In genomic region chr10:89633484-89633883, GRCh38 we compare ENCODE assay signal across 1 cellular context.
TF ChIP-seq lines count a peak whose summit lies in the region.

No MANE protein-coding gene starts in this region.

TF ChIP-seq in GM12878, 131 proteins besides CTCF, POLR2A, EP300 and RAD21 (continued from another document):
- TF ChIP-seq PML (IDR thresholded peaks at IDR 0.05; ENCODE audit: low read length) (no peak), ZSCAN29 (IDR thresholded peaks at IDR 0.05) (no peak), EGR1 (IDR thresholded peaks at IDR 0.05; ENCODE audit: borderline replicate concordance in 1 of 2, low read depth in 2 of 2, low read length in 2 of 2) (no peak)
- TF ChIP-seq, protein P1, sequence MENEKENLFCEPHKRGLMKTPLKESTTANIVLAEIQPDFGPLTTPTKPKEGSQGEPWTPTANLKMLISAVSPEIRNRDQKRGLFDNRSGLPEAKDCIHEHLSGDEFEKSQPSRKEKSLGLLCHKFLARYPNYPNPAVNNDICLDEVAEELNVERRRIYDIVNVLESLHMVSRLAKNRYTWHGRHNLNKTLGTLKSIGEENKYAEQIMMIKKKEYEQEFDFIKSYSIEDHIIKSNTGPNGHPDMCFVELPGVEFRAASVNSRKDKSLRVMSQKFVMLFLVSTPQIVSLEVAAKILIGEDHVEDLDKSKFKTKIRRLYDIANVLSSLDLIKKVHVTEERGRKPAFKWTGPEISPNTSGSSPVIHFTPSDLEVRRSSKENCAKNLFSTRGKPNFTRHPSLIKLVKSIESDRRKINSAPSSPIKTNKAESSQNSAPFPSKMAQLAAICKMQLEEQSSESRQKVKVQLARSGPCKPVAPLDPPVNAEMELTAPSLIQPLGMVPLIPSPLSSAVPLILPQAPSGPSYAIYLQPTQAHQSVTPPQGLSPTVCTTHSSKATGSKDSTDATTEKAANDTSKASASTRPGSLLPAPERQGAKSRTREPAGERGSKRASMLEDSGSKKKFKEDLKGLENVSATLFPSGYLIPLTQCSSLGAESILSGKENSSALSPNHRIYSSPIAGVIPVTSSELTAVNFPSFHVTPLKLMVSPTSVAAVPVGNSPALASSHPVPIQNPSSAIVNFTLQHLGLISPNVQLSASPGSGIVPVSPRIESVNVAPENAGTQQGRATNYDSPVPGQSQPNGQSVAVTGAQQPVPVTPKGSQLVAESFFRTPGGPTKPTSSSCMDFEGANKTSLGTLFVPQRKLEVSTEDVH (IDR thresholded peaks at IDR 0.05; ENCODE audit: low read depth, partially characterized antibody) = no peak
